ENCODE assay signal across 8 cellular contexts in the genomic region with DNA sequence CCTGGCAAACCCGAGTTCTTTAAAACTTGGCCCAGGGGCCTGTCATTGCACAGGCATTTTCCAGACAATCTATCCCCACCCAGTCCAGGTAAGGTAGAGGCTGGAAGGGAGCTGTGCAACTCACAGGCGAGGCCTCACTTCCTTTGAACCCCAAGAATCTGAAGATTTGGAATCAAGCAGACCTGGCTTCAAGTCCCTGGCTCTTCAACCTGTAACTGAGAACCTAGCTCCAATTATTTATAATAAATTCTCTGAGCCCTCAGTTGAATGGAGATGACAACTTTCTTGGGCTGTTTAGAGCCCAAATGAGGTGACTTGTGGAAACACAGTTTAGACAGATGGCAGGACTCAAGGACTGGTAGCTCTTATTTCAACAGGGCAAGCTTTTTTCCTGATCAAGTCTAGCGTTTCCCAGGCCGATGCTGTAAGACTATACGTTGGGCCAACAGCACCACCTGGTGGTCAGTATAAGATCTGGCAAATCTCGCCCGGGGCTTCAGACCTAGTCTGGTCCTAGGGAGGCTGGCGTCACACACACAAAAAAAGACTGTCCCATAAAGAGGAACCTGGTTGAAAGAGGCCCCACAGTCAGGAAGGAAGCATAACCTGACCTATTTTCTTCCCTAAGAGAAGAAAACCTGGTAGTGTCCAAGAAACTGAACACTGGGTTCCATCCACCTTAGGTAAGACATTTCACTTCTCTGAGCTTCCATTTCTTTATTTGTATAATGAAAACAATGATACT.
A peak's percentile ranks its signal among the peaks of the same experiment; 100 is the strongest.
DNase-seq lines count a peak whose midpoint lies in the region; ATAC-seq and TF ChIP-seq lines count a peak whose summit lies in the region.

No MANE protein-coding gene starts in this region.

- peak; percentile 88 for TF ChIP-seq CTCF in BE2C (IDR thresholded peaks at IDR 0.05; ENCODE audit: low read depth, low read length)

- H3K36me3 ChIP-seq in BE2C = no peaks in the 10 kb centered on the region

- peaks cover 15% of the 10 kb centered on the region for H3K27me3 ChIP-seq in BE2C

- H3K4me1 ChIP-seq in BE2C = no peaks in the 10 kb centered on the region

- no peak overlapping the region for H3K4me3 ChIP-seq in BE2C (ENCODE audit: low read depth, low read length)

- ATAC-seq in HG03342 (IDR thresholded peaks at IDR 0.05; ENCODE audit: unreplicated experiment) = peak; percentile 95

- H3K9me3 ChIP-seq in BE2C = no peaks in the 10 kb centered on the region

- DNase-seq in BE2C (peak; percentile 76), GM19238 (ENCODE audit: insufficient read length, low spot score) (peak; percentile 73), NCI-H345 treated with DMSO at 0.1 percent for 48 hours (lab: John Stamatoyannopoulos, UW; ENCODE audit: unreplicated experiment) (peak; percentile 66), kidney tubule cell (ENCODE audit: low spot score) (peak; percentile 82)
- DNase-seq in activated CD4-positive, CD25-positive, alpha-beta regulatory T cell (lab: John Stamatoyannopoulos, UW) = peak; percentile 38 to 66 (median 49)
- peak; percentile 50 for DNase-seq in central memory CD4-positive, alpha-beta T cell
- DNase-seq in stimulated activated CD4-positive, alpha-beta T cell treated with anti-CD3 and anti-CD28 coated beads, Interleukin-4, amount 100 ng/mL, for 1 hour = peak; percentile 71
